1 cellular context compared by ENCODE assay signal in the genomic region with DNA sequence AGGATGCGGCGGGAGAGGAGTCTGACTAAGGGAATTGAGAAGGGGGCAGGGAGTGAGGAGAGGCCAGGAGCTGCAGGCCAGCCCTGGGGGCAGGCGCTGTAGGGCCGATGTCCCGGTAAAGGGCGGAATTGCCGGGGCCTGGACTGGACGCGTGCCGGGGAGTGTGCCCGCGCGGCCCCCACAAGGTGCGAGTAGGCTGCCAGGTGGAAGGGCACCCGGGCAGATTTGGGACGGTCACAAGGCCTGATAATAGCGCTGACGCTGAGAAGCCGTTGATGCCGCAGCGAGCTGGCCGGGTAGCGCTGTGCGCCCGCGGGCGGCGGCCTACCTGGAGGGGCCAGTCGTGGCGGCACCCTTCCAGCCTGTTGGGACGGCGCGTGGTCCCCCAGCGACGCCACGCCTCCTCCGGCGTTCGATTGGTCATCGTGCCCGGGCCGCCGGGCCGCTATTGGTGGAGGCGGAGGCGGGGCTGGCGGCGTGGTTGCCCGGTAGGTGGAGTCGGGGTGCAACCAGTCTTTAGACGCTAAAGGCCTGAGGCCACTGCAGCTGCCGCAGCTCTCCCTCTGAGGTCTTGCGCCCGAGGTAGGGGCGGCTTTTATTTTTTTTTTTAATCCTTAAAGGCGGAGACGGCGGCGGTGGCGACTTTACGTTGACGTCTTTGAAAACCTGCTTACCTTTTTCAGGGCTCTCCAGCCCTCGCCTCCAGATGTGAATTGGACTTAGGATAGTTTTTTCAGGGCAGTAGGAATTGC.
TF ChIP-seq lines count a peak whose summit lies in the region.

No MANE protein-coding gene starts in this region.

TF ChIP-seq in HepG2, 621 proteins besides CTCF, POLR2A, EP300 and RAD21 (continued from another document):
- TF ChIP-seq, protein P1, sequence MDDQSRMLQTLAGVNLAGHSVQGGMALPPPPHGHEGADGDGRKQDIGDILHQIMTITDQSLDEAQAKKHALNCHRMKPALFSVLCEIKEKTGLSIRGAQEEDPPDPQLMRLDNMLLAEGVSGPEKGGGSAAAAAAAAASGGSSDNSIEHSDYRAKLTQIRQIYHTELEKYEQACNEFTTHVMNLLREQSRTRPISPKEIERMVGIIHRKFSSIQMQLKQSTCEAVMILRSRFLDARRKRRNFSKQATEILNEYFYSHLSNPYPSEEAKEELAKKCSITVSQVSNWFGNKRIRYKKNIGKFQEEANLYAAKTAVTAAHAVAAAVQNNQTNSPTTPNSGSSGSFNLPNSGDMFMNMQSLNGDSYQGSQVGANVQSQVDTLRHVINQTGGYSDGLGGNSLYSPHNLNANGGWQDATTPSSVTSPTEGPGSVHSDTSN (CRISPR knock-in tag; IDR thresholded peaks at IDR 0.05; ENCODE audit: borderline replicate concordance) = no peak
- TF ChIP-seq ZNF678 (CRISPR knock-in tag; IDR thresholded peaks at IDR 0.05) (0 out of 2 replicates have a peak, but pooled peaks have one; percentile 7), REL (CRISPR knock-in tag; conservative IDR thresholded peaks at IDR 0.05) (no peak; the same call in 1 of the 2 replicates)
